In the genomic region with DNA sequence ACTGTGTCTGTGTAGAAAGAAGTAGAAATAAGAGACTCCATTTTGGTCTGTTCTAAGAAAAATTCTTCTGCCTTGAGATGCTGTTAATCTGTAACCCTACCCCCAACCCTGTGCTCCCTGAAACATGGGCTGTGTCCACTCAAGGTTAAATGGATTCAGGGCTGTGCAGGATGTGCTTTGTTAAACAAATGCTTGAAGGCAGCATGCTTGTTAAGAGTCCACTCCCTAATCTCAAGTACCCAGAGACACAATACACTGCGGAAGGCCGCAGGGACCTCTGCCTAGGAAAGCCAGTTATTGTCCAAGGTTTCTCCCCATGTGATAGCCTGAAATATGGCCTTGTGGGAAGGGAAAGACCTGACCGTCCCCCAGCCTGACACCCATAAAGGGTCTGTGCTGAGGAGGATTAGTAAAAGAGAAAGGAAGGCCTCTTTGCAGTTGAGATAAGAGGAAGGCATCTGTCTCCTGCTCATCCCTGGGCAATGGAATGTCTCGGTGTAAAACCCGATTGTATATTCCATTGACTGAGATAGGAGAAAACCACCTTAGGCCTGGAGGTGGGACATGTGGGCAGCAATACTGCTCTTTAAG, we compare ENCODE assay signal across 1 cellular context. TPM values are rescaled to one million over a fixed set of nuclear protein-coding genes. Genes with fewer than 3 reads are reported as not detected.
"Had no signal": no experiment of that assay in that cellular context is flagged by ENCODE, and none has a peak within 500 bp of the region (broad histone marks: within the 10 kb centered on the region; RNA-seq: fewer than 3 reads in every experiment).

No MANE protein-coding gene starts in this region.

RNA-seq across cellular contexts. Expression of a gene that starts 15.1 kb away (rescaled TPM):
- total RNA-seq: activated T-helper 1 cell treated with anti-CD3 and anti-CD28 coated beads, Interleukin-12 subunit alpha, Interleukin-12 subunit beta, Interleukin-2, Interleukin-4 antibody, amounts not matched to agents 30 ng/mL and 10 ng/mL and 1 ng/mL, durations not matched to agents 14 hours and 24 hours and 36 hours had no signal
